In the genomic region with DNA sequence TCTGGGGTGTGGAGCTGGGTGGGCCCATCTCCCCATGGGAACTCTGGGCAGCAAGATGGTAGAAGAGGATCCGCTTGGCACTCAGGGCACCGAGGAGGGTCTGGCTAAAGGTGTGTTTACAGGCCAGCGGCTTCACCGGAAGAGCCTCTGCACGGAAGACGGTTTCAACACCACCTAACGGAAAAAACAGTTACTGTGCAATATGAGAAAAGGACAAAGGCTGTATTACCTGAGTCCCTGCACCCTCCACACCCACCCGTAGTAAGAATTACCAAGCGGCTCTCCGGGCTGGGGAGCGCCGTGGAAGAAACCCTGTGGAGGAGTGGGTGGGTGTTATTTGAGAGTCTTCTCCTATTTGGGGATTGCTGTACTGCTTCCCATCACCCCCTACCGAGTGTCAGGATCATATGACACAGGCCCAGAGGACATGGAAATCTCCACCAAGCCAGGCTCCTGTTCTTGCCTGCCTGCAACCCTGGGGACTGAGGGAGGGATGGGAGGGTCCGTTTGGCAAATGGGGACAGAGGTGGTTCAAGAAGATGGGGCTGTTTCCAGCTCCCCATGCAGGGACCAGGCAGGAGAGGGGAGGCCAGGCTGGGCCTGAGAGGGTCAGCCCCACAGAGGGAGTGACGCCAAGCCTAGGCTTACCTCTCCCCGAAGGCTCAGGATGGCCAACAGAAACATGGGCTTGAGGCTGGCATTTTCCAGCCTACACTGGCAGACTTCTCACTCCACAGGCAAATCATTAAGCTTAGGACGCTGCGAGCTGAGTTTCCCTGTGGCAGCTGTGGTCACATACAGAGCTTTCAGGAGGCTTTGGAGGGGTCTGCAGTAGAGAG, we compare ENCODE assay signal across 1 cellular context.
TF ChIP-seq lines count a peak whose summit lies in the region.

No MANE protein-coding gene starts in this region.

TF ChIP-seq in HepG2, 621 proteins besides CTCF, POLR2A, EP300 and RAD21 (continued from another document and continues in another):
- TF ChIP-seq, protein P1, sequence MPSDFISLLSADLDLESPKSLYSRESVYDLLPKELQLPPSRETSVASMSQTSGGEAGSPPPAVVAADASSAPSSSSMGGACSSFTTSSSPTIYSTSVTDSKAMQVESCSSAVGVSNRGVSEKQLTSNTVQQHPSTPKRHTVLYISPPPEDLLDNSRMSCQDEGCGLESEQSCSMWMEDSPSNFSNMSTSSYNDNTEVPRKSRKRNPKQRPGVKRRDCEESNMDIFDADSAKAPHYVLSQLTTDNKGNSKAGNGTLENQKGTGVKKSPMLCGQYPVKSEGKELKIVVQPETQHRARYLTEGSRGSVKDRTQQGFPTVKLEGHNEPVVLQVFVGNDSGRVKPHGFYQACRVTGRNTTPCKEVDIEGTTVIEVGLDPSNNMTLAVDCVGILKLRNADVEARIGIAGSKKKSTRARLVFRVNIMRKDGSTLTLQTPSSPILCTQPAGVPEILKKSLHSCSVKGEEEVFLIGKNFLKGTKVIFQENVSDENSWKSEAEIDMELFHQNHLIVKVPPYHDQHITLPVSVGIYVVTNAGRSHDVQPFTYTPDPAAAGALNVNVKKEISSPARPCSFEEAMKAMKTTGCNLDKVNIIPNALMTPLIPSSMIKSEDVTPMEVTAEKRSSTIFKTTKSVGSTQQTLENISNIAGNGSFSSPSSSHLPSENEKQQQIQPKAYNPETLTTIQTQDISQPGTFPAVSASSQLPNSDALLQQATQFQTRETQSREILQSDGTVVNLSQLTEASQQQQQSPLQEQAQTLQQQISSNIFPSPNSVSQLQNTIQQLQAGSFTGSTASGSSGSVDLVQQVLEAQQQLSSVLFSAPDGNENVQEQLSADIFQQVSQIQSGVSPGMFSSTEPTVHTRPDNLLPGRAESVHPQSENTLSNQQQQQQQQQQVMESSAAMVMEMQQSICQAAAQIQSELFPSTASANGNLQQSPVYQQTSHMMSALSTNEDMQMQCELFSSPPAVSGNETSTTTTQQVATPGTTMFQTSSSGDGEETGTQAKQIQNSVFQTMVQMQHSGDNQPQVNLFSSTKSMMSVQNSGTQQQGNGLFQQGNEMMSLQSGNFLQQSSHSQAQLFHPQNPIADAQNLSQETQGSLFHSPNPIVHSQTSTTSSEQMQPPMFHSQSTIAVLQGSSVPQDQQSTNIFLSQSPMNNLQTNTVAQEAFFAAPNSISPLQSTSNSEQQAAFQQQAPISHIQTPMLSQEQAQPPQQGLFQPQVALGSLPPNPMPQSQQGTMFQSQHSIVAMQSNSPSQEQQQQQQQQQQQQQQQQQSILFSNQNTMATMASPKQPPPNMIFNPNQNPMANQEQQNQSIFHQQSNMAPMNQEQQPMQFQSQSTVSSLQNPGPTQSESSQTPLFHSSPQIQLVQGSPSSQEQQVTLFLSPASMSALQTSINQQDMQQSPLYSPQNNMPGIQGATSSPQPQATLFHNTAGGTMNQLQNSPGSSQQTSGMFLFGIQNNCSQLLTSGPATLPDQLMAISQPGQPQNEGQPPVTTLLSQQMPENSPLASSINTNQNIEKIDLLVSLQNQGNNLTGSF (CRISPR knock-in tag; IDR thresholded peaks at IDR 0.05), result 0 out of 2 replicates have a peak, but pooled peaks have one; percentile 6
- TF ChIP-seq ZNF264 (CRISPR knock-in tag; IDR thresholded peaks at IDR 0.05), result no peak
- TF ChIP-seq PCBP1 (IDR thresholded peaks at IDR 0.05; ENCODE audit: borderline replicate concordance, low read depth, low read length), result no peak
- TF ChIP-seq MEIS2 (CRISPR knock-in tag; IDR thresholded peaks at IDR 0.05), result no peak
- TF ChIP-seq, protein P2, sequence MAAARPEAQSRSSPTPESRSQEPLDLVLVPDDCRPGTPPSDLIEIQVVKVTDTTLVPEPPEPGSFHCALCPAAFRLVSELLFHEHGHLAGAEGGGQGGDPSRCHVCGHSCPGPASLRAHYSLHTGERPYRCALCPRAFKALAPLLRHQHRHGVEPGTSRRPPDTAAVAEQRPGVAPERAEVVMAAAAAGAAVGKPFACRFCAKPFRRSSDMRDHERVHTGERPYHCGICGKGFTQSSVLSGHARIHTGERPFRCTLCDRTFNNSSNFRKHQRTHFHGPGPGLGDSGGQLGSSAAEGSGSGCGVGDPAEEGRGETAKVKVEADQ (CRISPR knock-in tag; IDR thresholded peaks at IDR 0.05; ENCODE audit: borderline replicate concordance), result no peak
- TF ChIP-seq ZSCAN29 (CRISPR knock-in tag; conservative IDR thresholded peaks at IDR 0.05), result no peak
- TF ChIP-seq HNF4A (CRISPR knock-in tag; IDR thresholded peaks at IDR 0.05), result peak; percentile 53
- TF ChIP-seq CEBPB (IDR thresholded peaks at IDR 0.05; ENCODE audit: borderline replicate concordance, low read depth, low read length), result peak; percentile 65
- no peak for TF ChIP-seq ZFP90 (CRISPR knock-in tag; IDR thresholded peaks at IDR 0.05; ENCODE audit: borderline replicate concordance)
- TF ChIP-seq KLF12 (CRISPR knock-in tag; IDR thresholded peaks at IDR 0.05; ENCODE audit: borderline replicate concordance), result no peak
- no peak for TF ChIP-seq ZNF747 (CRISPR knock-in tag; IDR thresholded peaks at IDR 0.05; ENCODE audit: borderline replicate concordance)
- TF ChIP-seq ZKSCAN5 (CRISPR knock-in tag; IDR thresholded peaks at IDR 0.05), result no peak
- TF ChIP-seq, protein P3, sequence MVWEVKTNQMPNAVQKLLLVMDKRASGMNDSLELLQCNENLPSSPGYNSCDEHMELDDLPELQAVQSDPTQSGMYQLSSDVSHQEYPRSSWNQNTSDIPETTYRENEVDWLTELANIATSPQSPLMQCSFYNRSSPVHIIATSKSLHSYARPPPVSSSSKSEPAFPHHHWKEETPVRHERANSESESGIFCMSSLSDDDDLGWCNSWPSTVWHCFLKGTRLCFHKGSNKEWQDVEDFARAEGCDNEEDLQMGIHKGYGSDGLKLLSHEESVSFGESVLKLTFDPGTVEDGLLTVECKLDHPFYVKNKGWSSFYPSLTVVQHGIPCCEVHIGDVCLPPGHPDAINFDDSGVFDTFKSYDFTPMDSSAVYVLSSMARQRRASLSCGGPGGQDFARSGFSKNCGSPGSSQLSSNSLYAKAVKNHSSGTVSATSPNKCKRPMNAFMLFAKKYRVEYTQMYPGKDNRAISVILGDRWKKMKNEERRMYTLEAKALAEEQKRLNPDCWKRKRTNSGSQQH (CRISPR knock-in tag; IDR thresholded peaks at IDR 0.05; ENCODE audit: low read depth), result no peak; the same call in 1 of the 2 replicates
- TF ChIP-seq, protein P4, sequence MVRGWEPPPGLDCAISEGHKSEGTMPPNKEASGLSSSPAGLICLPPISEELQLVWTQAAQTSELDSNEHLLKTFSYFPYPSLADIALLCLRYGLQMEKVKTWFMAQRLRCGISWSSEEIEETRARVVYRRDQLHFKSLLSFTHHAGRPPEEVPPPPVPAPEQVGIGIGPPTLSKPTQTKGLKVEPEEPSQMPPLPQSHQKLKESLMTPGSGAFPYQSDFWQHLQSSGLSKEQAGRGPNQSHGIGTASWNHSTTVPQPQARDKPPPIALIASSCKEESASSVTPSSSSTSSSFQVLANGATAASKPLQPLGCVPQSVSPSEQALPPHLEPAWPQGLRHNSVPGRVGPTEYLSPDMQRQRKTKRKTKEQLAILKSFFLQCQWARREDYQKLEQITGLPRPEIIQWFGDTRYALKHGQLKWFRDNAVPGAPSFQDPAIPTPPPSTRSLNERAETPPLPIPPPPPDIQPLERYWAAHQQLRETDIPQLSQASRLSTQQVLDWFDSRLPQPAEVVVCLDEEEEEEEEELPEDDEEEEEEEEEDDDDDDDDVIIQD (CRISPR knock-in tag; IDR thresholded peaks at IDR 0.05; ENCODE audit: low read depth), result no peak
- no peak for TF ChIP-seq CAMTA2 (CRISPR knock-in tag; IDR thresholded peaks at IDR 0.05; ENCODE audit: borderline replicate concordance)
- no peak for TF ChIP-seq MAFF (IDR thresholded peaks at IDR 0.05; ENCODE audit: low read depth, low read length)
- no peak for TF ChIP-seq HOXD1 (CRISPR knock-in tag; IDR thresholded peaks at IDR 0.05)
- no peak for TF ChIP-seq ZNF253 (CRISPR knock-in tag; IDR thresholded peaks at IDR 0.05; ENCODE audit: borderline replicate concordance)
- TF ChIP-seq ZNF329 (CRISPR knock-in tag; IDR thresholded peaks at IDR 0.05; ENCODE audit: low read depth), result no peak; the same call in 1 of the 2 replicates
- TF ChIP-seq, protein P5, sequence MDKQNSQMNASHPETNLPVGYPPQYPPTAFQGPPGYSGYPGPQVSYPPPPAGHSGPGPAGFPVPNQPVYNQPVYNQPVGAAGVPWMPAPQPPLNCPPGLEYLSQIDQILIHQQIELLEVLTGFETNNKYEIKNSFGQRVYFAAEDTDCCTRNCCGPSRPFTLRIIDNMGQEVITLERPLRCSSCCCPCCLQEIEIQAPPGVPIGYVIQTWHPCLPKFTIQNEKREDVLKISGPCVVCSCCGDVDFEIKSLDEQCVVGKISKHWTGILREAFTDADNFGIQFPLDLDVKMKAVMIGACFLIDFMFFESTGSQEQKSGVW (CRISPR knock-in tag; IDR thresholded peaks at IDR 0.05; ENCODE audit: borderline replicate concordance), result no peak
- no peak for TF ChIP-seq SRF (IDR thresholded peaks at IDR 0.05; ENCODE audit: low read depth, low read length)
- TF ChIP-seq ZNF772 (CRISPR knock-in tag; IDR thresholded peaks at IDR 0.05), result 0 out of 2 replicates have a peak, but pooled peaks have one; percentile 51
- TF ChIP-seq ATF7-NPFF (CRISPR knock-in tag; IDR thresholded peaks at IDR 0.05; ENCODE audit: low read depth), result no peak
- no peak for TF ChIP-seq ZNF343 (CRISPR knock-in tag; IDR thresholded peaks at IDR 0.05)
- TF ChIP-seq ZNF543 (CRISPR knock-in tag; IDR thresholded peaks at IDR 0.05), result no peak; the same call in 1 of the 2 replicates
- no peak for TF ChIP-seq PCBP2 (optimal IDR thresholded peaks at IDR 0.05; ENCODE audit: low read depth, low read length, poor library complexity, severe bottlenecking)
- 0 out of 2 replicates have a peak, but pooled peaks have one; percentile 45 for TF ChIP-seq HMG20B (CRISPR knock-in tag; conservative IDR thresholded peaks at IDR 0.05)
- TF ChIP-seq DPF2 (CRISPR knock-in tag; IDR thresholded peaks at IDR 0.05; ENCODE audit: borderline replicate concordance, low read depth), result 0 out of 2 replicates have a peak, but pooled peaks have one; percentile 27
- TF ChIP-seq, protein P6, sequence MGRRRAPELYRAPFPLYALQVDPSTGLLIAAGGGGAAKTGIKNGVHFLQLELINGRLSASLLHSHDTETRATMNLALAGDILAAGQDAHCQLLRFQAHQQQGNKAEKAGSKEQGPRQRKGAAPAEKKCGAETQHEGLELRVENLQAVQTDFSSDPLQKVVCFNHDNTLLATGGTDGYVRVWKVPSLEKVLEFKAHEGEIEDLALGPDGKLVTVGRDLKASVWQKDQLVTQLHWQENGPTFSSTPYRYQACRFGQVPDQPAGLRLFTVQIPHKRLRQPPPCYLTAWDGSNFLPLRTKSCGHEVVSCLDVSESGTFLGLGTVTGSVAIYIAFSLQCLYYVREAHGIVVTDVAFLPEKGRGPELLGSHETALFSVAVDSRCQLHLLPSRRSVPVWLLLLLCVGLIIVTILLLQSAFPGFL (CRISPR knock-in tag; IDR thresholded peaks at IDR 0.05), result no peak
- TF ChIP-seq, protein P7, sequence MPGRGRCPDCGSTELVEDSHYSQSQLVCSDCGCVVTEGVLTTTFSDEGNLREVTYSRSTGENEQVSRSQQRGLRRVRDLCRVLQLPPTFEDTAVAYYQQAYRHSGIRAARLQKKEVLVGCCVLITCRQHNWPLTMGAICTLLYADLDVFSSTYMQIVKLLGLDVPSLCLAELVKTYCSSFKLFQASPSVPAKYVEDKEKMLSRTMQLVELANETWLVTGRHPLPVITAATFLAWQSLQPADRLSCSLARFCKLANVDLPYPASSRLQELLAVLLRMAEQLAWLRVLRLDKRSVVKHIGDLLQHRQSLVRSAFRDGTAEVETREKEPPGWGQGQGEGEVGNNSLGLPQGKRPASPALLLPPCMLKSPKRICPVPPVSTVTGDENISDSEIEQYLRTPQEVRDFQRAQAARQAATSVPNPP (CRISPR knock-in tag; IDR thresholded peaks at IDR 0.05), result no peak
- TF ChIP-seq ZBTB20 (CRISPR knock-in tag; IDR thresholded peaks at IDR 0.05; ENCODE audit: borderline replicate concordance, low read depth), result no peak
- TF ChIP-seq, protein P8, sequence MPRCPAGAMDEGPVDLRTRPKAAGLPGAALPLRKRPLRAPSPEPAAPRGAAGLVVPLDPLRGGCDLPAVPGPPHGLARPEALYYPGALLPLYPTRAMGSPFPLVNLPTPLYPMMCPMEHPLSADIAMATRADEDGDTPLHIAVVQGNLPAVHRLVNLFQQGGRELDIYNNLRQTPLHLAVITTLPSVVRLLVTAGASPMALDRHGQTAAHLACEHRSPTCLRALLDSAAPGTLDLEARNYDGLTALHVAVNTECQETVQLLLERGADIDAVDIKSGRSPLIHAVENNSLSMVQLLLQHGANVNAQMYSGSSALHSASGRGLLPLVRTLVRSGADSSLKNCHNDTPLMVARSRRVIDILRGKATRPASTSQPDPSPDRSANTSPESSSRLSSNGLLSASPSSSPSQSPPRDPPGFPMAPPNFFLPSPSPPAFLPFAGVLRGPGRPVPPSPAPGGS (CRISPR knock-in tag; IDR thresholded peaks at IDR 0.05), result 0 out of 2 replicates have a peak, but pooled peaks have one; percentile 17
- TF ChIP-seq, protein P9, sequence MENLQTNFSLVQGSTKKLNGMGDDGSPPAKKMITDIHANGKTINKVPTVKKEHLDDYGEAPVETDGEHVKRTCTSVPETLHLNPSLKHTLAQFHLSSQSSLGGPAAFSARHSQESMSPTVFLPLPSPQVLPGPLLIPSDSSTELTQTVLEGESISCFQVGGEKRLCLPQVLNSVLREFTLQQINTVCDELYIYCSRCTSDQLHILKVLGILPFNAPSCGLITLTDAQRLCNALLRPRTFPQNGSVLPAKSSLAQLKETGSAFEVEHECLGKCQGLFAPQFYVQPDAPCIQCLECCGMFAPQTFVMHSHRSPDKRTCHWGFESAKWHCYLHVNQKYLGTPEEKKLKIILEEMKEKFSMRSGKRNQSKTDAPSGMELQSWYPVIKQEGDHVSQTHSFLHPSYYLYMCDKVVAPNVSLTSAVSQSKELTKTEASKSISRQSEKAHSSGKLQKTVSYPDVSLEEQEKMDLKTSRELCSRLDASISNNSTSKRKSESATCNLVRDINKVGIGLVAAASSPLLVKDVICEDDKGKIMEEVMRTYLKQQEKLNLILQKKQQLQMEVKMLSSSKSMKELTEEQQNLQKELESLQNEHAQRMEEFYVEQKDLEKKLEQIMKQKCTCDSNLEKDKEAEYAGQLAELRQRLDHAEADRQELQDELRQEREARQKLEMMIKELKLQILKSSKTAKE (CRISPR knock-in tag; IDR thresholded peaks at IDR 0.05; ENCODE audit: borderline replicate concordance), result no peak
- TF ChIP-seq SMARCC2 (IDR thresholded peaks at IDR 0.05), result no peak
- no peak for TF ChIP-seq ZFP1 (CRISPR knock-in tag; IDR thresholded peaks at IDR 0.05)
- TF ChIP-seq, protein P10, sequence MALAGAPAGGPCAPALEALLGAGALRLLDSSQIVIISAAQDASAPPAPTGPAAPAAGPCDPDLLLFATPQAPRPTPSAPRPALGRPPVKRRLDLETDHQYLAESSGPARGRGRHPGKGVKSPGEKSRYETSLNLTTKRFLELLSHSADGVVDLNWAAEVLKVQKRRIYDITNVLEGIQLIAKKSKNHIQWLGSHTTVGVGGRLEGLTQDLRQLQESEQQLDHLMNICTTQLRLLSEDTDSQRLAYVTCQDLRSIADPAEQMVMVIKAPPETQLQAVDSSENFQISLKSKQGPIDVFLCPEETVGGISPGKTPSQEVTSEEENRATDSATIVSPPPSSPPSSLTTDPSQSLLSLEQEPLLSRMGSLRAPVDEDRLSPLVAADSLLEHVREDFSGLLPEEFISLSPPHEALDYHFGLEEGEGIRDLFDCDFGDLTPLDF (CRISPR knock-in tag; IDR thresholded peaks at IDR 0.05), result no peak
- no peak for TF ChIP-seq ETV6 (CRISPR knock-in tag; conservative IDR thresholded peaks at IDR 0.05)
- no peak for TF ChIP-seq ZNF549 (CRISPR knock-in tag; IDR thresholded peaks at IDR 0.05)
